ENCODE assay signal across 1 cellular context in the genomic region with DNA sequence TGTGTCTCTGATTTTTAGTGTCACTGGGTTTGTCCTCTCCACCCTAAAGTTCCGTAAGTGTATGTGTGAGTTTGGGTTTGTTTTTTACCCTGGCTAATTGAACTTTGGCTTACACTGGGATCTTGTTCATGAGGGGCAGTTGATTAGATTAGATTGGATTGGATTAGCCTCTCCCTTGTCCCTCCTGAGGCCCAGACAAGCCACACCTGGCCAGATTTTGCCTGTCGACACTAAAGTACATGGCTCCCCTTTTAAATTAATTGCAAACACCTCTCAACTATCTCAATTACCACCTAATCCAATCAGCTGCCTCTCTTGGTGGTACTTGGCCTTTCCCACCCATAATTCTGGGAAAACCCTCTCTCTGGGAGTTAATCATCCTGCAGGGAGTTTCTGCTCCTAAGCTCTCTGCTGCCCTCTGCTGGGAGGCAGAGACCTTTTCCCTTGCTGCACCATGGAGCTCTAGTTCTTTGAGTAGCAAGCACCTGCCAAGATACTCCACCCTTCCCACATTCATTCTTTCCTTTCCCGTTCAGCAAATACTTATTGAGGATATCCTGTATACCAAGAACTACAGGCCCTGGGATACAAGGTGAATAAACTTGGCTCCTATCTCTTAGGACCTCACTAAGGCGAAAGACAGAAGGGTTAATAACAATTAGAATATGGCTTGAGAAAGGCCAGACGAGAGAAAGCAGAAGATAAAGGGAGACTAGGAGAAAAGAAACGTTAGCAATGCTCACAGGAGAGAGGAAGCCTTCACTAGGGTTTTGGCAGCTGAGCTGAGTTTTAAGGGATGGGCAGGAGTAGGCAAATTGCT.
TF ChIP-seq lines count a peak whose summit lies in the region.

No MANE protein-coding gene starts in this region.

TF ChIP-seq in HepG2, 621 proteins besides CTCF, POLR2A, EP300 and RAD21 (continued from another document):
- TF ChIP-seq, protein P1, sequence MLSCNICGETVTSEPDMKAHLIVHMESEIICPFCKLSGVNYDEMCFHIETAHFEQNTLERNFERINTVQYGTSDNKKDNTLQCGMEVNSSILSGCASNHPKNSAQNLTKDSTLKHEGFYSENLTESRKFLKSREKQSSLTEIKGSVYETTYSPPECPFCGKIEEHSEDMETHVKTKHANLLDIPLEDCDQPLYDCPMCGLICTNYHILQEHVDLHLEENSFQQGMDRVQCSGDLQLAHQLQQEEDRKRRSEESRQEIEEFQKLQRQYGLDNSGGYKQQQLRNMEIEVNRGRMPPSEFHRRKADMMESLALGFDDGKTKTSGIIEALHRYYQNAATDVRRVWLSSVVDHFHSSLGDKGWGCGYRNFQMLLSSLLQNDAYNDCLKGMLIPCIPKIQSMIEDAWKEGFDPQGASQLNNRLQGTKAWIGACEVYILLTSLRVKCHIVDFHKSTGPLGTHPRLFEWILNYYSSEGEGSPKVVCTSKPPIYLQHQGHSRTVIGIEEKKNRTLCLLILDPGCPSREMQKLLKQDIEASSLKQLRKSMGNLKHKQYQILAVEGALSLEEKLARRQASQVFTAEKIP (CRISPR knock-in tag; IDR thresholded peaks at IDR 0.05; ENCODE audit: borderline replicate concordance), result no peak
- TF ChIP-seq RFX3 (CRISPR knock-in tag; IDR thresholded peaks at IDR 0.05) (no peak), HOXD1 (CRISPR knock-in tag; IDR thresholded peaks at IDR 0.05) (no peak), MIXL1 (CRISPR knock-in tag; IDR thresholded peaks at IDR 0.05) (peak; percentile 78; the same call in 1 of the 2 replicates), ZNF891 (CRISPR knock-in tag; IDR thresholded peaks at IDR 0.05) (no peak), ELF1 (CRISPR knock-in tag; IDR thresholded peaks at IDR 0.05) (0 out of 2 replicates have a peak, but pooled peaks have one; percentile 13), BATF2 (CRISPR knock-in tag; IDR thresholded peaks at IDR 0.05) (no peak), ZNF138 (CRISPR knock-in tag; IDR thresholded peaks at IDR 0.05; ENCODE audit: low read depth) (no peak), SOX13 (IDR thresholded peaks at IDR 0.05) (no peak), SOX13 (CRISPR knock-in tag; conservative IDR thresholded peaks at IDR 0.05 in 1 of 2, IDR thresholded peaks at IDR 0.05 in 1 of 2) (no peak), TEAD3 (CRISPR knock-in tag; optimal IDR thresholded peaks at IDR 0.05; ENCODE audit: borderline replicate concordance) (peak; percentile 24), RORA (CRISPR knock-in tag; IDR thresholded peaks at IDR 0.05) (no peak), KLF16 (CRISPR knock-in tag; IDR thresholded peaks at IDR 0.05) (peak in 1 of 2 experiments; percentile 51; a peak in 1 of 4 replicates), MTA3 (CRISPR knock-in tag; IDR thresholded peaks at IDR 0.05) (no peak), ARNT (IDR thresholded peaks at IDR 0.05) (no peak), ZNF768 (CRISPR knock-in tag; IDR thresholded peaks at IDR 0.05) (no peak), ZBTB39 (CRISPR knock-in tag; IDR thresholded peaks at IDR 0.05) (no peak), ARNT2 (CRISPR knock-in tag; IDR thresholded peaks at IDR 0.05; ENCODE audit: low read depth) (no peak), ZFP41 (CRISPR knock-in tag; IDR thresholded peaks at IDR 0.05; ENCODE audit: borderline replicate concordance) (no peak), ZFYVE20 (CRISPR knock-in tag; IDR thresholded peaks at IDR 0.05; ENCODE audit: borderline replicate concordance, low read depth) (no peak), RXRA (CRISPR knock-in tag; IDR thresholded peaks at IDR 0.05) (no peak), ZNF772 (CRISPR knock-in tag; IDR thresholded peaks at IDR 0.05) (no peak), ZNF263 (CRISPR knock-in tag; IDR thresholded peaks at IDR 0.05) (no peak), ZSCAN25 (CRISPR knock-in tag; IDR thresholded peaks at IDR 0.05) (no peak), ZNF644 (CRISPR knock-in tag; IDR thresholded peaks at IDR 0.05; ENCODE audit: low read depth) (no peak), POLR2AphosphoS2 (IDR thresholded peaks at IDR 0.05; ENCODE audit: low read depth, low read length) (no peak), GABPA (IDR thresholded peaks at IDR 0.05; ENCODE audit: low read depth, low read length) (no peak), GABPA (CRISPR knock-in tag; IDR thresholded peaks at IDR 0.05; ENCODE audit: low read depth) (no peak), ADNP (CRISPR knock-in tag; IDR thresholded peaks at IDR 0.05) (no peak), BORCS8-MEF2B (CRISPR knock-in tag; IDR thresholded peaks at IDR 0.05) (no peak), NFYB (CRISPR knock-in tag; IDR thresholded peaks at IDR 0.05) (no peak), MIER3 (CRISPR knock-in tag; IDR thresholded peaks at IDR 0.05; ENCODE audit: borderline replicate concordance) (no peak), ISX (CRISPR knock-in tag; conservative IDR thresholded peaks at IDR 0.05) (no peak), CEBPB (IDR thresholded peaks at IDR 0.05; ENCODE audit: borderline replicate concordance, low read depth, low read length) (no peak)
- TF ChIP-seq, protein P2, sequence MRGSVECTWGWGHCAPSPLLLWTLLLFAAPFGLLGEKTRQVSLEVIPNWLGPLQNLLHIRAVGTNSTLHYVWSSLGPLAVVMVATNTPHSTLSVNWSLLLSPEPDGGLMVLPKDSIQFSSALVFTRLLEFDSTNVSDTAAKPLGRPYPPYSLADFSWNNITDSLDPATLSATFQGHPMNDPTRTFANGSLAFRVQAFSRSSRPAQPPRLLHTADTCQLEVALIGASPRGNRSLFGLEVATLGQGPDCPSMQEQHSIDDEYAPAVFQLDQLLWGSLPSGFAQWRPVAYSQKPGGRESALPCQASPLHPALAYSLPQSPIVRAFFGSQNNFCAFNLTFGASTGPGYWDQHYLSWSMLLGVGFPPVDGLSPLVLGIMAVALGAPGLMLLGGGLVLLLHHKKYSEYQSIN (CRISPR knock-in tag; IDR thresholded peaks at IDR 0.05; ENCODE audit: borderline replicate concordance), result no peak
- TF ChIP-seq, protein P3, sequence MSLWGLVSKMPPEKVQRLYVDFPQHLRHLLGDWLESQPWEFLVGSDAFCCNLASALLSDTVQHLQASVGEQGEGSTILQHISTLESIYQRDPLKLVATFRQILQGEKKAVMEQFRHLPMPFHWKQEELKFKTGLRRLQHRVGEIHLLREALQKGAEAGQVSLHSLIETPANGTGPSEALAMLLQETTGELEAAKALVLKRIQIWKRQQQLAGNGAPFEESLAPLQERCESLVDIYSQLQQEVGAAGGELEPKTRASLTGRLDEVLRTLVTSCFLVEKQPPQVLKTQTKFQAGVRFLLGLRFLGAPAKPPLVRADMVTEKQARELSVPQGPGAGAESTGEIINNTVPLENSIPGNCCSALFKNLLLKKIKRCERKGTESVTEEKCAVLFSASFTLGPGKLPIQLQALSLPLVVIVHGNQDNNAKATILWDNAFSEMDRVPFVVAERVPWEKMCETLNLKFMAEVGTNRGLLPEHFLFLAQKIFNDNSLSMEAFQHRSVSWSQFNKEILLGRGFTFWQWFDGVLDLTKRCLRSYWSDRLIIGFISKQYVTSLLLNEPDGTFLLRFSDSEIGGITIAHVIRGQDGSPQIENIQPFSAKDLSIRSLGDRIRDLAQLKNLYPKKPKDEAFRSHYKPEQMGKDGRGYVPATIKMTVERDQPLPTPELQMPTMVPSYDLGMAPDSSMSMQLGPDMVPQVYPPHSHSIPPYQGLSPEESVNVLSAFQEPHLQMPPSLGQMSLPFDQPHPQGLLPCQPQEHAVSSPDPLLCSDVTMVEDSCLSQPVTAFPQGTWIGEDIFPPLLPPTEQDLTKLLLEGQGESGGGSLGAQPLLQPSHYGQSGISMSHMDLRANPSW (CRISPR knock-in tag; IDR thresholded peaks at IDR 0.05; ENCODE audit: borderline replicate concordance), result no peak
- TF ChIP-seq, protein P4, sequence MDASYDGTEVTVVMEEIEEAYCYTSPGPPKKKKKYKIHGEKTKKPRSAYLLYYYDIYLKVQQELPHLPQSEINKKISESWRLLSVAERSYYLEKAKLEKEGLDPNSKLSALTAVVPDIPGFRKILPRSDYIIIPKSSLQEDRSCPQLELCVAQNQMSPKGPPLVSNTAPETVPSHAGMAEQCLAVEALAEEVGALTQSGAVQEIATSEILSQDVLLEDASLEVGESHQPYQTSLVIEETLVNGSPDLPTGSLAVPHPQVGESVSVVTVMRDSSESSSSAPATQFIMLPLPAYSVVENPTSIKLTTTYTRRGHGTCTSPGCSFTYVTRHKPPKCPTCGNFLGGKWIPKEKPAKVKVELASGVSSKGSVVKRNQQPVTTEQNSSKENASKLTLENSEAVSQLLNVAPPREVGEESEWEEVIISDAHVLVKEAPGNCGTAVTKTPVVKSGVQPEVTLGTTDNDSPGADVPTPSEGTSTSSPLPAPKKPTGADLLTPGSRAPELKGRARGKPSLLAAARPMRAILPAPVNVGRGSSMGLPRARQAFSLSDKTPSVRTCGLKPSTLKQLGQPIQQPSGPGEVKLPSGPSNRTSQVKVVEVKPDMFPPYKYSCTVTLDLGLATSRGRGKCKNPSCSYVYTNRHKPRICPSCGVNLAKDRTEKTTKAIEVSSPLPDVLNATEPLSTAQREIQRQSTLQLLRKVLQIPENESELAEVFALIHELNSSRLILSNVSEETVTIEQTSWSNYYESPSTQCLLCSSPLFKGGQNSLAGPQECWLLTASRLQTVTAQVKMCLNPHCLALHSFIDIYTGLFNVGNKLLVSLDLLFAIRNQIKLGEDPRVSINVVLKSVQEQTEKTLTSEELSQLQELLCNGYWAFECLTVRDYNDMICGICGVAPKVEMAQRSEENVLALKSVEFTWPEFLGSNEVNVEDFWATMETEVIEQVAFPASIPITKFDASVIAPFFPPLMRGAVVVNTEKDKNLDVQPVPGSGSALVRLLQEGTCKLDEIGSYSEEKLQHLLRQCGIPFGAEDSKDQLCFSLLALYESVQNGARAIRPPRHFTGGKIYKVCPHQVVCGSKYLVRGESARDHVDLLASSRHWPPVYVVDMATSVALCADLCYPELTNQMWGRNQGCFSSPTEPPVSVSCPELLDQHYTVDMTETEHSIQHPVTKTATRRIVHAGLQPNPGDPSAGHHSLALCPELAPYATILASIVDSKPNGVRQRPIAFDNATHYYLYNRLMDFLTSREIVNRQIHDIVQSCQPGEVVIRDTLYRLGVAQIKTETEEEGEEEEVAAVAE (CRISPR knock-in tag; IDR thresholded peaks at IDR 0.05; ENCODE audit: borderline replicate concordance), result no peak
